14 cellular contexts compared by ENCODE assay signal in genomic region chr1:2025491-2025981, GRCh38. TPM values are rescaled to one million over a fixed set of nuclear protein-coding genes. Genes with fewer than 3 reads are reported as not detected.
A peak's percentile ranks its signal among the peaks of the same experiment; 100 is the strongest.
DNase-seq lines count a peak whose midpoint lies in the region; ATAC-seq and TF ChIP-seq lines count a peak whose summit lies in the region.
"Had no signal": no experiment of that assay in that cellular context is flagged by ENCODE, and none has a peak within 500 bp of the region (broad histone marks: within the 10 kb centered on the region; RNA-seq: fewer than 3 reads in every experiment).

No MANE protein-coding gene starts in this region.

- DNase-seq in activated naive CD8-positive, alpha-beta T cell treated with anti-CD3 and anti-CD28 coated beads, Interleukin-2, amount 10 ng/mL, durations not matched to agents 7 days and 5 days = no peak
- no peak for DNase-seq in activated naive CD8-positive, alpha-beta T cell treated with anti-CD3 and anti-CD28 coated beads for 36 hours
- DNase-seq in SHP77 treated with DMSO at 0.1 percent for 48 hours (lab: John Stamatoyannopoulos, UW) (peak; percentile 26), left ventricle myocardium inferior (peak; percentile 58), spleen (peak; percentile 83), SK-N-SH (no peak), NCI-H510A treated with DMSO at 0.1 percent for 48 hours (lab: John Stamatoyannopoulos, UW) (no peak)
- DNase-seq: activated T-cell treated with anti-CD3 and anti-CD28 coated beads for 4 hours; effector CD4-positive, alpha-beta T cell; stimulated activated CD4-positive, alpha-beta T cell treated with anti-CD3 and anti-CD28 coated beads, Interleukin-4, amount 100 ng/mL, for 4 hours; stimulated activated naive CD4-positive, alpha-beta T cell treated with Interleukin-2 at 50 U/mL for 16 hours had no signal

- no peak overlapping the region for H3K9ac ChIP-seq in SK-N-SH

- H3K27ac Mint-ChIP-seq in activated naive CD8-positive, alpha-beta T cell treated with anti-CD3 and anti-CD28 coated beads, Interleukin-2, amount 10 ng/mL, durations not matched to agents 7 days and 5 days = peak overlapping the region; percentile 9
- no peak overlapping the region for H3K27ac Mint-ChIP-seq in activated naive CD8-positive, alpha-beta T cell treated with anti-CD3 and anti-CD28 coated beads for 36 hours

- H3K9me3 Mint-ChIP-seq in activated naive CD8-positive, alpha-beta T cell treated with anti-CD3 and anti-CD28 coated beads, Interleukin-2, amount 10 ng/mL, durations not matched to agents 7 days and 5 days = no peaks in the 10 kb centered on the region
- no peaks in the 10 kb centered on the region for H3K9me3 Mint-ChIP-seq in activated naive CD8-positive, alpha-beta T cell treated with anti-CD3 and anti-CD28 coated beads for 36 hours

- no peaks in the 10 kb centered on the region for H3K36me3 Mint-ChIP-seq in activated naive CD8-positive, alpha-beta T cell treated with anti-CD3 and anti-CD28 coated beads, Interleukin-2, amount 10 ng/mL, durations not matched to agents 7 days and 5 days
- H3K36me3 Mint-ChIP-seq in activated naive CD8-positive, alpha-beta T cell treated with anti-CD3 and anti-CD28 coated beads for 36 hours = no peaks in the 10 kb centered on the region

- TF ChIP-seq EP300 in SK-N-SH (IDR thresholded peaks at IDR 0.05; ENCODE audit: borderline replicate concordance in 1 of 2, low read depth in 1 of 2, low read length in 1 of 2) = no peak

- no peaks in the 10 kb centered on the region for H3K79me2 ChIP-seq in SK-N-SH (ENCODE audit: insufficient read depth)

- H2AFZ ChIP-seq in SK-N-SH (ENCODE audit: low read depth) = no peak overlapping the region

- POLR2A ChIA-PET in activated naive CD8-positive, alpha-beta T cell treated with anti-CD3 and anti-CD28 coated beads, Interleukin-2, amount 10 ng/mL, durations not matched to agents 7 days and 5 days (lab: Charles Lee) = interaction anchor here (1.1 kb wide), 1 partner anchor 18 kb away, joined by 3 read pairs; no protein-coding TSS in a partner anchor
- POLR2A ChIA-PET in SK-N-SH (lab: Yijun Ruan, JAX) = no interaction called here

- intact Hi-C loops in left ventricle myocardium inferior (cut with micrococcal nuclease) (no loop called here), spleen (cut with DNase I; ENCODE audit: low total_unique reads) (no loop called here)

- no peaks in the 10 kb centered on the region for H3K4me1 Mint-ChIP-seq in activated naive CD8-positive, alpha-beta T cell treated with anti-CD3 and anti-CD28 coated beads, Interleukin-2, amount 10 ng/mL, durations not matched to agents 7 days and 5 days
- no peaks in the 10 kb centered on the region for H3K4me1 Mint-ChIP-seq in activated naive CD8-positive, alpha-beta T cell treated with anti-CD3 and anti-CD28 coated beads for 36 hours

- H3K4me1 ChIP-seq in left ventricle myocardium inferior (peaks cover 15% of the 10 kb centered on the region), spleen (peaks cover 0 to 43% (median 18%) of the 10 kb centered on the region in 6 donors), SK-N-SH (ENCODE audit: control insufficient read depth in 1 of 2, insufficient read depth in 2 of 2, low read depth in 1 of 2, low read length in 1 of 2) (no peaks in the 10 kb centered on the region)

- H3K27ac ChIP-seq in left ventricle myocardium inferior (replicated peaks) (peak overlapping the region; percentile 71), spleen (peak overlapping the region in 7 of 8 donors; percentile 16 to 70 (median 63)), SK-N-SH (ENCODE audit: low read depth in 2 of 2, low read length in 1 of 2) (no peak overlapping the region)

- no peak for TF ChIP-seq RAD21 in SK-N-SH (IDR thresholded peaks at IDR 0.05; ENCODE audit: low read length)

- 35 to 58% (median 44%) methylated on average over 13 to 39 of the region's 39 CpGs for WGBS in spleen, 5 donors
- 60% methylated on average over 24 of the region's 39 CpGs for WGBS in SK-N-SH (ENCODE audit: low lambda C conversion rate)

- H3K36me3 ChIP-seq in left ventricle myocardium inferior (no peaks in the 10 kb centered on the region), spleen (no peaks in the 10 kb centered on the region), SK-N-SH (replicated peaks in 1 of 2; ENCODE audit: control insufficient read depth in 1 of 2, insufficient read depth in 2 of 2, low read length in 1 of 2) (no peaks in the 10 kb centered on the region)

- CTCF ChIA-PET in SK-N-SH (lab: Yijun Ruan, JAX) = interaction anchor here (0.7 to 2.4 kb wide), 4 partner anchors 11 to 81 kb away, joined by 3 to 6 read pairs (median 3); no protein-coding TSS in a partner anchor

- no peaks in the 10 kb centered on the region for H4K20me1 ChIP-seq in SK-N-SH (ENCODE audit: insufficient read depth)

- peak overlapping the region; percentile 39 for H3K4me3 ChIP-seq in left ventricle myocardium inferior
- peak overlapping the region in 1 of 8 donors; percentile 48 for H3K4me3 ChIP-seq in spleen
- H3K4me3 ChIP-seq in SK-N-SH (ENCODE audit: low read depth in 2 of 2, low read length in 1 of 2) = no peak overlapping the region

- no peaks in the 10 kb centered on the region for H3F3A ChIP-seq in SK-N-SH (replicated peaks; ENCODE audit: insufficient read depth)

- no peaks in the 10 kb centered on the region for H3K9me2 ChIP-seq in SK-N-SH

- H3K4me2 ChIP-seq in SK-N-SH = no peak overlapping the region

- peaks cover 45% of the 10 kb centered on the region for H3K27me3 ChIP-seq in left ventricle myocardium inferior (ENCODE audit: low read depth)
- peaks cover 0 to 63% (median 31%) of the 10 kb centered on the region in 7 donors for H3K27me3 ChIP-seq in spleen (replicated peaks in 1 of 7)
- no peaks in the 10 kb centered on the region for H3K27me3 ChIP-seq in SK-N-SH (ENCODE audit: insufficient read depth)

- no peak for TF ChIP-seq CTCF in left ventricle myocardium inferior (IDR thresholded peaks at IDR 0.05; ENCODE audit: borderline replicate concordance)
- no peak for TF ChIP-seq CTCF in spleen (IDR thresholded peaks at IDR 0.05 in 8 of 11, conservative IDR thresholded peaks at IDR 0.05 in 3 of 11)
- TF ChIP-seq CTCF in SK-N-SH (IDR thresholded peaks at IDR 0.05) = no peak

- no peaks in the 10 kb centered on the region for H3K9me3 ChIP-seq in left ventricle myocardium inferior (replicated peaks)
- H3K9me3 ChIP-seq in spleen = no peaks in the 10 kb centered on the region
- no peaks in the 10 kb centered on the region for H3K9me3 ChIP-seq in SK-N-SH

- peak overlapping the region; percentile 40 for H3K4me3 Mint-ChIP-seq in activated naive CD8-positive, alpha-beta T cell treated with anti-CD3 and anti-CD28 coated beads, Interleukin-2, amount 10 ng/mL, durations not matched to agents 7 days and 5 days
- no peak overlapping the region for H3K4me3 Mint-ChIP-seq in activated naive CD8-positive, alpha-beta T cell treated with anti-CD3 and anti-CD28 coated beads for 36 hours

- ATAC-seq in activated naive CD8-positive, alpha-beta T cell treated with anti-CD3 and anti-CD28 coated beads, Interleukin-2, amount 10 ng/mL, durations not matched to agents 7 days and 5 days (ENCODE audit: low read depth) = peak; percentile 51
- no peak for ATAC-seq in GM21360 (IDR thresholded peaks at IDR 0.05; ENCODE audit: unreplicated experiment)
- ATAC-seq: Panc1 had no signal

- no peak for TF ChIP-seq POLR2A in spleen (IDR thresholded peaks at IDR 0.05)

- H3K27me3 Mint-ChIP-seq in activated naive CD8-positive, alpha-beta T cell treated with anti-CD3 and anti-CD28 coated beads, Interleukin-2, amount 10 ng/mL, durations not matched to agents 7 days and 5 days = peaks cover 9% of the 10 kb centered on the region
- H3K27me3 Mint-ChIP-seq in activated naive CD8-positive, alpha-beta T cell treated with anti-CD3 and anti-CD28 coated beads for 36 hours = peaks cover 34% of the 10 kb centered on the region

TF ChIP-seq in SK-N-SH, 30 proteins besides CTCF, POLR2A, EP300 and RAD21:
- TF ChIP-seq ELF1 (IDR thresholded peaks at IDR 0.05) (no peak), RCOR1 (IDR thresholded peaks at IDR 0.05; ENCODE audit: low read length) (no peak), TEAD4 (IDR thresholded peaks at IDR 0.05; ENCODE audit: borderline replicate concordance, insufficient read depth) (no peak), EZH2phosphoT487 (IDR thresholded peaks at IDR 0.05; ENCODE audit: borderline replicate concordance, low read depth) (no peak), RXRA (IDR thresholded peaks at IDR 0.05; ENCODE audit: borderline replicate concordance, low read depth) (no peak)
- TF ChIP-seq, protein P1, sequence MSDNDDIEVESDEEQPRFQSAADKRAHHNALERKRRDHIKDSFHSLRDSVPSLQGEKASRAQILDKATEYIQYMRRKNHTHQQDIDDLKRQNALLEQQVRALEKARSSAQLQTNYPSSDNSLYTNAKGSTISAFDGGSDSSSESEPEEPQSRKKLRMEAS (IDR thresholded peaks at IDR 0.05; ENCODE audit: low read depth) = no peak

RNA-seq across cellular contexts. Expression of gene GABRD, which starts 6.4 kb away (rescaled TPM):
- not detected for total RNA-seq in activated naive CD8-positive, alpha-beta T cell treated with anti-CD3 and anti-CD28 coated beads, Interleukin-2, amount 10 ng/mL, durations not matched to agents 7 days and 5 days
- not detected for total RNA-seq in activated naive CD8-positive, alpha-beta T cell treated with anti-CD3 and anti-CD28 coated beads for 36 hours
- 0.41 TPM for total RNA-seq in left ventricle myocardium inferior
- total RNA-seq in spleen = 1 to 10 TPM in 2 of 7 donors, under 1 TPM in 3, not detected in 2; 0.40 to 1.2 (median 0.94) TPM
- 1 to 10 TPM in 1 of 3 donors, under 1 TPM in 1, not detected in 1; 0.35 to 1.1 TPM for polyA plus RNA-seq in spleen
- 0.07 and 0.10 TPM in 2 replicates for polyA plus RNA-seq in SK-N-SH (2012; rRNA removed)
- 0.08 and 0.22 TPM in 2 replicates for polyA plus RNA-seq in SK-N-SH (2012; cell fraction: cytosol; rRNA removed)
- polyA plus RNA-seq in SK-N-SH (2012; cell fraction: nucleus; rRNA removed) = 0.11 and 0.12 TPM in 2 replicates
- polyA plus RNA-seq: BJ had no signal

RNA-seq across cellular contexts. Expression of gene CFAP74, which starts 21.9 kb away (rescaled TPM):
- total RNA-seq in activated naive CD8-positive, alpha-beta T cell treated with anti-CD3 and anti-CD28 coated beads, Interleukin-2, amount 10 ng/mL, durations not matched to agents 7 days and 5 days = not detected
- under 1 TPM; 0.31 to 0.46 TPM for total RNA-seq in activated naive CD8-positive, alpha-beta T cell treated with anti-CD3 and anti-CD28 coated beads for 36 hours
- total RNA-seq in left ventricle myocardium inferior (not detected), spleen (under 1 TPM in 3 of 7 donors, not detected in 4; 0.10 to 0.32 (median 0.27) TPM)
- polyA plus RNA-seq in spleen (under 1 TPM; 0.03 to 0.18 (median 0.09) TPM), SK-N-SH (2012; rRNA removed) (not detected in 2 replicates)
- polyA plus RNA-seq in SK-N-SH (2012; cell fraction: cytosol; rRNA removed) = 0.01 and 0.04 TPM in 2 replicates
- 0.04 and 0.29 TPM in 2 replicates for polyA plus RNA-seq in SK-N-SH (2012; cell fraction: nucleus; rRNA removed)
- polyA plus RNA-seq: BJ had no signal

RNA-seq across cellular contexts. Expression of gene PRKCZ, which starts 24.7 kb away (rescaled TPM):
- total RNA-seq in activated naive CD8-positive, alpha-beta T cell treated with anti-CD3 and anti-CD28 coated beads, Interleukin-2, amount 10 ng/mL, durations not matched to agents 7 days and 5 days = 10 to 100 TPM; 24.3 to 24.4 TPM
- total RNA-seq in activated naive CD8-positive, alpha-beta T cell treated with anti-CD3 and anti-CD28 coated beads for 36 hours = 10 to 100 TPM; 11.1 to 13.0 TPM
- total RNA-seq in left ventricle myocardium inferior (19.1 TPM), spleen (10 to 100 TPM; 19.5 to 61.8 (median 38.7) TPM)
- polyA plus RNA-seq in spleen (10 to 100 TPM; 17.6 to 35.8 (median 32.3) TPM), SK-N-SH (2012; rRNA removed) (20.1 and 24.2 TPM in 2 replicates)
- polyA plus RNA-seq in SK-N-SH (2012; cell fraction: cytosol; rRNA removed) = 14.0 and 18.0 TPM in 2 replicates
- polyA plus RNA-seq in SK-N-SH (2012; cell fraction: nucleus; rRNA removed) = 35.2 and 59.1 TPM in 2 replicates

Comparison
In these comparisons a context has a peak if more than half of its experiments do, and no peak if none do; other contexts are left out.
1. DNase-seq: peak in SHP77 treated with DMSO at 0.1 percent for 48 hours (single experiment), left ventricle myocardium inferior (single experiment) and spleen (single experiment); none in activated naive CD8-positive, alpha-beta T cell treated with anti-CD3 and anti-CD28 coated beads, Interleukin-2, amount 10 ng/mL, durations not matched to agents 7 days and 5 days (single experiment), activated naive CD8-positive, alpha-beta T cell treated with anti-CD3 and anti-CD28 coated beads for 36 hours (single experiment), SK-N-SH (single experiment) and NCI-H510A treated with DMSO at 0.1 percent for 48 hours (single experiment).
2. H3K27ac ChIP-seq: peak in left ventricle myocardium inferior (single experiment) and spleen (7 of 8); none in SK-N-SH (0 of 2).